Comparison of ENCODE assay signal across 13 cellular contexts in genomic region chr20:51560550-51561307, GRCh38. TPM values are rescaled to one million over a fixed set of nuclear protein-coding genes. Genes with fewer than 3 reads are reported as not detected.
DNase-seq lines count a peak whose midpoint lies in the region; ATAC-seq, FAIRE-seq and TF ChIP-seq lines count a peak whose summit lies in the region.
"Had no signal": no experiment of that assay in that cellular context is flagged by ENCODE, and none has a peak within 500 bp of the region (broad histone marks: within the 10 kb centered on the region; RNA-seq: fewer than 3 reads in every experiment).

No MANE protein-coding gene starts in this region.

- H3K27ac ChIP-seq in cardiac muscle cell = no peak overlapping the region
- peak overlapping the region; percentile 44 to 97 (median 95) for H3K27ac ChIP-seq in tibial nerve
- H3K27ac ChIP-seq in kidney (ENCODE audit: low read depth in 2 of 2, low read length in 2 of 2) = no peak overlapping the region
- H3K27ac ChIP-seq: C4-2B had no signal

- intact Hi-C loops in left cardiac atrium (cut with DNase I) = loop anchor here in 1 of 2 donors (10.0 kb wide), 1 partner anchor 106 kb away; no protein-coding TSS in a partner anchor
- intact Hi-C loops in kidney (cut with DNase I) = no loop called here

- no peak for ATAC-seq in left cardiac atrium
- no peak for ATAC-seq in GM21390 (IDR thresholded peaks at IDR 0.05; ENCODE audit: unreplicated experiment)

- DNase-seq in cardiac muscle cell (ENCODE audit: low read depth in 1 of 2, low spot score in 1 of 2) = peak in 1 of 2 donors; percentile 19
- DNase-seq in left cardiac atrium = no peak
- peak; percentile 27 for DNase-seq in amniotic epithelial cell (ENCODE audit: low read depth)
- no peak for DNase-seq in tibial nerve (ENCODE audit: low spot score in 2 of 2)
- no peak for DNase-seq in kidney
- no peak for DNase-seq in NK-92 (lab: John Stamatoyannopoulos, UW; ENCODE audit: unreplicated experiment)
- DNase-seq: NCI-H1048, retina, RPMI8226 had no signal

- H3K4me3 ChIP-seq in cardiac muscle cell (peak overlapping the region; percentile 33), mucosa of stomach (ENCODE audit: low read length) (no peak overlapping the region), tibial nerve (peak overlapping the region; percentile 46 to 66 (median 53)), kidney (ENCODE audit: low read length in 2 of 2) (peak overlapping the region in 1 of 2 donors; percentile 42)

- H3K36me3 ChIP-seq in cardiac muscle cell (no peaks in the 10 kb centered on the region), mucosa of stomach (ENCODE audit: control insufficient read depth, insufficient read depth, low read length) (no peaks in the 10 kb centered on the region), tibial nerve (no peaks in the 10 kb centered on the region), kidney (ENCODE audit: control insufficient read depth in 1 of 2, insufficient read depth in 2 of 2, low read length in 2 of 2) (no peaks in the 10 kb centered on the region)

- TF ChIP-seq CTCF in cardiac muscle cell (IDR thresholded peaks at IDR 0.05; ENCODE audit: low read depth, low read length) = no peak
- no peak for TF ChIP-seq CTCF in tibial nerve (IDR thresholded peaks at IDR 0.05)
- no peak for TF ChIP-seq CTCF in kidney (IDR thresholded peaks at IDR 0.05; ENCODE audit: borderline replicate concordance, extremely low read depth, insufficient read depth)

- H3K27me3 ChIP-seq in cardiac muscle cell = no peaks in the 10 kb centered on the region
- H3K27me3 ChIP-seq in mucosa of stomach (ENCODE audit: control insufficient read depth, insufficient read depth, low read length) = peaks cover 62% of the 10 kb centered on the region
- no peaks in the 10 kb centered on the region for H3K27me3 ChIP-seq in tibial nerve

- H3K9ac ChIP-seq in mucosa of stomach (ENCODE audit: low read length) (peak overlapping the region; percentile 18), kidney (ENCODE audit: low read length in 2 of 2) (peak overlapping the region in 1 of 2 donors; percentile 32)

- WGBS in tibial nerve, 2 donors = 13% methylated on average over 16 of the region's 16 CpGs

- H3K9me3 ChIP-seq in cardiac muscle cell (ENCODE audit: low read depth) (no peaks in the 10 kb centered on the region), mucosa of stomach (ENCODE audit: control insufficient read depth, low read length) (no peaks in the 10 kb centered on the region), tibial nerve (no peaks in the 10 kb centered on the region), kidney (ENCODE audit: control insufficient read depth in 1 of 2, low read length in 2 of 2) (no peaks in the 10 kb centered on the region)

- no peak for TF ChIP-seq POLR2A in tibial nerve (IDR thresholded peaks at IDR 0.05)

- H3K4me1 ChIP-seq in cardiac muscle cell (ENCODE audit: low read depth) = peaks cover 25% of the 10 kb centered on the region
- peaks cover 32% of the 10 kb centered on the region for H3K4me1 ChIP-seq in mucosa of stomach (ENCODE audit: control insufficient read depth, insufficient read depth, low read length)
- peaks cover 0 to 48% (median 33%) of the 10 kb centered on the region in 4 donors for H3K4me1 ChIP-seq in tibial nerve
- H3K4me1 ChIP-seq in kidney (ENCODE audit: control insufficient read depth in 1 of 2, insufficient read depth in 1 of 2, low read depth in 1 of 2, low read length in 2 of 2) = peaks cover 4 to 15% of the 10 kb centered on the region in 2 donors

- peak in 1 of 2 donors; percentile 22 for TF ChIP-seq EP300 in tibial nerve (IDR thresholded peaks at IDR 0.05)

- no peak for FAIRE-seq in kidney (lab: Jason Lieb, UNC)
- FAIRE-seq: GM12891 had no signal

RNA-seq across cellular contexts. Expression of gene NFATC2, which starts 18.2 kb away (rescaled TPM):
- total RNA-seq in cardiac muscle cell (9.2 and 17.0 TPM in 2 replicates), left cardiac atrium (1 to 10 TPM; 5.7 to 7.0 TPM), tibial nerve (10 to 100 TPM in 1 of 4 donors, 1 to 10 TPM in 3; 6.0 to 11.5 (median 7.7) TPM), kidney (10.5 TPM)
- polyA plus RNA-seq in cardiac muscle cell (5.8 and 11.3 TPM in 2 replicates), kidney (ENCODE audit: insufficient read depth, low read depth, low replicate concordance) (0.73 TPM)

Comparison
In these comparisons a context has a peak if more than half of its experiments do, and no peak if none do; other contexts are left out.
1. H3K27ac ChIP-seq: peak in tibial nerve (4 of 4); none in cardiac muscle cell (single experiment) and kidney (0 of 2).